ENCODE assay signal across 10 cellular contexts in genomic region chr12:57131896-57132744, GRCh38. TPM values are rescaled to one million over a fixed set of nuclear protein-coding genes. Genes with fewer than 3 reads are reported as not detected.
DNase-seq lines count a peak whose midpoint lies in the region; ATAC-seq and TF ChIP-seq lines count a peak whose summit lies in the region.
"Had no signal": no experiment of that assay in that cellular context is flagged by ENCODE, and none has a peak within 500 bp of the region (broad histone marks: within the 10 kb centered on the region; RNA-seq: fewer than 3 reads in every experiment).

No MANE protein-coding gene starts in this region.

- no peaks in the 10 kb centered on the region for H4K20me1 ChIP-seq in Loucy (ENCODE audit: insufficient read depth, low read length, poor library complexity, severe bottlenecking)
- peaks cover 77% of the 10 kb centered on the region for H4K20me1 ChIP-seq in neural progenitor cell (ENCODE audit: low read depth)

- peaks cover 2% of the 10 kb centered on the region for H3K27me3 Mint-ChIP-seq in neural progenitor cell (ENCODE audit: insufficient read depth, low read depth)

- H3K4me3 ChIP-seq in AG10803 (ENCODE audit: low read length) (peak overlapping the region; percentile 93), Loucy (ENCODE audit: low read length, poor library complexity, severe bottlenecking) (no peak overlapping the region), esophagus (ENCODE audit: low read depth in 1 of 2, low read length in 2 of 2) (no peak overlapping the region), neural progenitor cell (no peak overlapping the region)

- H2AFZ ChIP-seq in Loucy (ENCODE audit: low read length), result no peak overlapping the region
- H2AFZ ChIP-seq in neural progenitor cell (replicated peaks), result no peak overlapping the region

- H3K27ac Mint-ChIP-seq in neural progenitor cell, result no peak overlapping the region
- H3K27ac Mint-ChIP-seq: activated CD8-positive, alpha-beta memory T cell treated with anti-CD3 and anti-CD28 coated beads, Interleukin-2, amount 10 ng/mL, durations not matched to agents 7 days and 5 days had no signal

- no peak for ATAC-seq in GM21360 (IDR thresholded peaks at IDR 0.05; ENCODE audit: unreplicated experiment)
- ATAC-seq: activated CD8-positive, alpha-beta memory T cell treated with anti-CD3 and anti-CD28 coated beads, Interleukin-2, amount 10 ng/mL, durations not matched to agents 7 days and 5 days had no signal

- no peaks in the 10 kb centered on the region for H3K9me3 Mint-ChIP-seq in neural progenitor cell

- H3K4me2 ChIP-seq in Loucy (ENCODE audit: low read depth, low read length, poor library complexity, severe bottlenecking), result peak overlapping the region; percentile 14
- peak overlapping the region; percentile 36 for H3K4me2 ChIP-seq in neural progenitor cell

- H3K36me3 Mint-ChIP-seq in neural progenitor cell, result no peaks in the 10 kb centered on the region
- H3K36me3 Mint-ChIP-seq: activated CD8-positive, alpha-beta memory T cell treated with anti-CD3 and anti-CD28 coated beads, Interleukin-2, amount 10 ng/mL, durations not matched to agents 7 days and 5 days had no signal

- no peaks in the 10 kb centered on the region for H3F3A ChIP-seq in Loucy (ENCODE audit: low read depth)
- peaks cover 35% of the 10 kb centered on the region for H3F3A ChIP-seq in neural progenitor cell (ENCODE audit: low read depth)

- TF ChIP-seq CTCF in AG10803 (conservative IDR thresholded peaks at IDR 0.05; ENCODE audit: low read length), result no peak
- no peak for TF ChIP-seq CTCF in Loucy (conservative IDR thresholded peaks at IDR 0.05; ENCODE audit: low read length)
- TF ChIP-seq CTCF in neural progenitor cell (IDR thresholded peaks at IDR 0.05), result no peak

- H3K9ac ChIP-seq in Loucy (ENCODE audit: low read depth, low read length, poor library complexity, severe bottlenecking) (no peak overlapping the region), neural progenitor cell (no peak overlapping the region)

- no peak for DNase-seq in AG10803 (ENCODE audit: low read depth)
- DNase-seq in neural progenitor cell (ENCODE audit: low spot score), result no peak
- no peak for DNase-seq in activated CD8-positive, alpha-beta memory T cell treated with anti-CD3 and anti-CD28 coated beads, Interleukin-2, amount 50 U/mL, for 4 hours
- no peak for DNase-seq in Ammon's horn (ENCODE audit: low spot score)
- no peak for DNase-seq in T-helper 2 cell
- DNase-seq: activated CD8-positive, alpha-beta memory T cell treated with anti-CD3 and anti-CD28 coated beads, Interleukin-2, amount 10 ng/mL, durations not matched to agents 7 days and 5 days; MM.1S had no signal

- H3K27ac ChIP-seq in esophagus (ENCODE audit: low read depth in 2 of 2, low read length in 1 of 2) (peak overlapping the region; percentile 17 to 44), neural progenitor cell (no peak overlapping the region)

- peaks cover 69% of the 10 kb centered on the region for H3K4me1 Mint-ChIP-seq in neural progenitor cell

- no peaks in the 10 kb centered on the region for H3K9me2 ChIP-seq in Loucy (replicated peaks; ENCODE audit: low read depth, low read length)

- H3K79me2 ChIP-seq in Loucy (ENCODE audit: insufficient read depth, low read length) (no peaks in the 10 kb centered on the region), neural progenitor cell (ENCODE audit: low read depth) (peaks cover 86% of the 10 kb centered on the region)

- no peaks in the 10 kb centered on the region for H3K9me3 ChIP-seq in Loucy (ENCODE audit: insufficient read depth, low read depth, low read length)
- no peaks in the 10 kb centered on the region for H3K9me3 ChIP-seq in esophagus (ENCODE audit: control insufficient read depth in 2 of 2, insufficient read depth in 1 of 2, low read depth in 1 of 2, low read length in 1 of 2)
- H3K9me3 ChIP-seq in neural progenitor cell (ENCODE audit: low read depth), result no peaks in the 10 kb centered on the region

- H3K4me1 ChIP-seq in Loucy (ENCODE audit: insufficient read depth, low read length, poor library complexity, severe bottlenecking) (peaks cover 22% of the 10 kb centered on the region), esophagus (ENCODE audit: control insufficient read depth in 2 of 2, insufficient read depth in 2 of 2, low read length in 1 of 2) (peaks cover 8 to 10% of the 10 kb centered on the region in 2 donors), neural progenitor cell (peaks cover 55% of the 10 kb centered on the region)

- WGBS in esophagus, 2 donors, result 56 to 62% methylated on average over 9 of the region's 9 CpGs

- no peaks in the 10 kb centered on the region for H3K36me3 ChIP-seq in Loucy (ENCODE audit: insufficient read depth, low read length)
- H3K36me3 ChIP-seq in esophagus (ENCODE audit: control insufficient read depth in 2 of 2, insufficient read depth in 2 of 2, low read length in 1 of 2), result no peaks in the 10 kb centered on the region
- H3K36me3 ChIP-seq in neural progenitor cell, result no peaks in the 10 kb centered on the region

- no peaks in the 10 kb centered on the region for H3K27me3 ChIP-seq in Loucy (ENCODE audit: insufficient read depth, low read length, poor library complexity, severe bottlenecking)
- H3K27me3 ChIP-seq in esophagus (ENCODE audit: control insufficient read depth in 1 of 2, insufficient read depth in 2 of 2, low read length in 2 of 2), result no peaks in the 10 kb centered on the region
- H3K27me3 ChIP-seq in neural progenitor cell, result no peaks in the 10 kb centered on the region

- H3K4me3 Mint-ChIP-seq in neural progenitor cell, result peak overlapping the region; percentile 1
- H3K4me3 Mint-ChIP-seq: activated CD8-positive, alpha-beta memory T cell treated with anti-CD3 and anti-CD28 coated beads, Interleukin-2, amount 10 ng/mL, durations not matched to agents 7 days and 5 days had no signal

RNA-seq across cellular contexts. Expression of gene LRP1, which starts 3.8 kb away (rescaled TPM):
- 10 to 100 TPM; 29.6 to 47.6 TPM for polyA plus RNA-seq in esophagus
- total RNA-seq in neural progenitor cell (ENCODE audit: low replicate concordance), result 13.9 and 31.9 TPM in 2 replicates

RNA-seq across cellular contexts. Expression of gene LRP1-AS, which starts 15.3 kb away (rescaled TPM):
- not detected for polyA plus RNA-seq in esophagus
- not detected in 2 replicates for total RNA-seq in neural progenitor cell (ENCODE audit: low replicate concordance)
- total RNA-seq: activated CD8-positive, alpha-beta memory T cell treated with anti-CD3 and anti-CD28 coated beads, Interleukin-2, amount 10 ng/mL, durations not matched to agents 7 days and 5 days had no signal

RNA-seq across cellular contexts. Expression of gene STAT6, which starts 21.0 kb away (rescaled TPM):
- 100 to 1,000 TPM; 101 to 145 TPM for polyA plus RNA-seq in esophagus
- total RNA-seq in neural progenitor cell (ENCODE audit: low replicate concordance), result 12.9 and 21.6 TPM in 2 replicates

RNA-seq across cellular contexts. Expression of gene NAB2, which starts 43.2 kb away (rescaled TPM):
- polyA plus RNA-seq in esophagus, result 10 to 100 TPM; 11.6 to 19.3 TPM
- total RNA-seq in neural progenitor cell (ENCODE audit: low replicate concordance), result 19.8 and 41.3 TPM in 2 replicates

RNA-seq across cellular contexts. Expression of gene NEMP1, which starts 53.5 kb away (rescaled TPM):
- polyA plus RNA-seq in esophagus, result 1 to 10 TPM; 3.0 TPM
- total RNA-seq in neural progenitor cell (ENCODE audit: low replicate concordance), result 55.3 and 72.0 TPM in 2 replicates
